ENCODE assay signal across 17 cellular contexts in genomic region chr7:80596933-80597517, GRCh38. TPM values are rescaled to one million over a fixed set of nuclear protein-coding genes. Genes with fewer than 3 reads are reported as not detected.
"Had no signal": no experiment of that assay in that cellular context is flagged by ENCODE, and none has a peak within 500 bp of the region (broad histone marks: within the 10 kb centered on the region; RNA-seq: fewer than 3 reads in every experiment).

No MANE protein-coding gene starts in this region.

- H3K4me2 ChIP-seq: SK-N-SH had no signal

- H3K27ac Mint-ChIP-seq: activated naive CD4-positive, alpha-beta T cell treated with anti-CD3 and anti-CD28 coated beads for 36 hours; activated naive CD8-positive, alpha-beta T cell treated with anti-CD3 and anti-CD28 coated beads, Interleukin-2, amount 50 U/mL, for 24 hours; activated T-helper 17 cell treated with anti-CD3 and anti-CD28 coated beads, Interleukin-2, amount 50 U/mL, for 72 hours; naive thymus-derived CD4-positive, alpha-beta T cell; stimulated activated naive CD8-positive, alpha-beta T cell treated with anti-CD3 and anti-CD28 coated beads, Interleukin-15, Interleukin-2, amounts not matched to agents 100 ng/mL and 50 ng/mL, for 24 hours; T-cell had no signal

- H3K36me3 Mint-ChIP-seq: naive thymus-derived CD4-positive, alpha-beta T cell; T-cell had no signal

- ATAC-seq: activated CD4-positive, CD25-positive, alpha-beta regulatory T cell treated with anti-CD3 and anti-CD28 coated beads, Interleukin-2, amount 50 U/mL, for 24 hours; activated naive CD8-positive, alpha-beta T cell treated with anti-CD3 and anti-CD28 coated beads, Interleukin-2, amount 50 U/mL, for 24 hours; activated T-helper 17 cell treated with anti-CD3 and anti-CD28 coated beads, Interleukin-2, amount 50 U/mL, for 72 hours; left colon; mucosa of descending colon; naive thymus-derived CD4-positive, alpha-beta T cell; T-cell had no signal

- H3K9me3 Mint-ChIP-seq: activated naive CD4-positive, alpha-beta T cell treated with anti-CD3 and anti-CD28 coated beads for 36 hours; activated naive CD8-positive, alpha-beta T cell treated with anti-CD3 and anti-CD28 coated beads, Interleukin-2, amount 50 U/mL, for 24 hours; stimulated activated naive CD8-positive, alpha-beta T cell treated with anti-CD3 and anti-CD28 coated beads, Interleukin-15, Interleukin-2, amounts not matched to agents 100 ng/mL and 50 ng/mL, for 24 hours; T-cell had no signal

- H3K27me3 ChIP-seq: ascending aorta, esophagus muscularis mucosa, neutrophil, testis had no signal

- H3K9me2 ChIP-seq: SK-N-SH had no signal

- H3K9ac ChIP-seq: SK-N-SH had no signal

- H3K9me3 ChIP-seq: ascending aorta, esophagus muscularis mucosa, mucosa of descending colon, neutrophil, SK-N-SH, testis had no signal

- H3K4me3 Mint-ChIP-seq: activated naive CD4-positive, alpha-beta T cell treated with anti-CD3 and anti-CD28 coated beads for 36 hours; activated naive CD8-positive, alpha-beta T cell treated with anti-CD3 and anti-CD28 coated beads, Interleukin-2, amount 50 U/mL, for 24 hours; activated T-helper 17 cell treated with anti-CD3 and anti-CD28 coated beads, Interleukin-2, amount 50 U/mL, for 72 hours; naive thymus-derived CD4-positive, alpha-beta T cell; stimulated activated naive CD8-positive, alpha-beta T cell treated with anti-CD3 and anti-CD28 coated beads, Interleukin-15, Interleukin-2, amounts not matched to agents 100 ng/mL and 50 ng/mL, for 24 hours; T-cell had no signal

- DNase-seq: activated naive CD4-positive, alpha-beta T cell treated with anti-CD3 and anti-CD28 coated beads for 36 hours; activated naive CD8-positive, alpha-beta T cell treated with anti-CD3 and anti-CD28 coated beads, Interleukin-2, amount 50 U/mL, for 24 hours; left colon; mammary epithelial cell; mucosa of descending colon; naive thymus-derived CD4-positive, alpha-beta T cell; retina; SK-N-SH; T-cell; T-helper 9 cell; testis had no signal

- H3K4me3 ChIP-seq: ascending aorta, esophagus muscularis mucosa, mucosa of descending colon, testis had no signal

- H3K4me1 Mint-ChIP-seq: activated naive CD8-positive, alpha-beta T cell treated with anti-CD3 and anti-CD28 coated beads, Interleukin-2, amount 50 U/mL, for 24 hours; activated T-helper 17 cell treated with anti-CD3 and anti-CD28 coated beads, Interleukin-2, amount 50 U/mL, for 72 hours; naive thymus-derived CD4-positive, alpha-beta T cell; T-cell had no signal

- H3K4me1 ChIP-seq: ascending aorta had no signal

- H3K27ac ChIP-seq: ascending aorta, esophagus muscularis mucosa, neutrophil, testis had no signal

- H3K27me3 Mint-ChIP-seq: activated naive CD8-positive, alpha-beta T cell treated with anti-CD3 and anti-CD28 coated beads, Interleukin-2, amount 50 U/mL, for 24 hours; activated T-helper 17 cell treated with anti-CD3 and anti-CD28 coated beads, Interleukin-2, amount 50 U/mL, for 72 hours; stimulated activated naive CD8-positive, alpha-beta T cell treated with anti-CD3 and anti-CD28 coated beads, Interleukin-15, Interleukin-2, amounts not matched to agents 100 ng/mL and 50 ng/mL, for 24 hours; T-cell had no signal

- H3K36me3 ChIP-seq: ascending aorta, esophagus muscularis mucosa, neutrophil had no signal

RNA-seq across cellular contexts. Expression of gene CD36, which starts 41.4 kb away (rescaled TPM):
- total RNA-seq: activated naive CD4-positive, alpha-beta T cell treated with anti-CD3 and anti-CD28 coated beads for 36 hours; activated T-helper 17 cell treated with anti-CD3 and anti-CD28 coated beads, Interleukin-2, amount 50 U/mL, for 72 hours had no signal
